ENCODE assay signal across 11 cellular contexts in genomic region chr16:89410322-89410721, GRCh38.
DNase-seq lines count a peak whose midpoint lies in the region; ATAC-seq and TF ChIP-seq lines count a peak whose summit lies in the region.
"Had no signal": no experiment of that assay in that cellular context is flagged by ENCODE, and none has a peak within 500 bp of the region (broad histone marks: within the 10 kb centered on the region; RNA-seq: fewer than 3 reads in every experiment).

No MANE protein-coding gene starts in this region.

- H3K36me3 Mint-ChIP-seq in WTC11: no peaks in the 10 kb centered on the region

- no peak for ATAC-seq in SK-N-SH treated with all-trans-retinoic acid at 6 μM for 48 hours
- no peak for ATAC-seq in WTC11
- no peak for ATAC-seq in foreskin keratinocyte

- no peak overlapping the region for H3K4me3 Mint-ChIP-seq in WTC11

- H3K4me1 Mint-ChIP-seq in WTC11: peaks cover 84% of the 10 kb centered on the region

- POLR2A ChIA-PET in SK-N-SH (lab: Yijun Ruan, JAX) (interaction anchor here (1.5 to 1.7 kb wide), 2 partner anchors 10 to 98 kb away, joined by 3 to 7 read pairs; partner anchors contain the start of gene SPG7), WTC11 (lab: Charles Lee) (no interaction called here)

- peaks cover 95% of the 10 kb centered on the region for H3K79me2 ChIP-seq in SK-N-SH (ENCODE audit: insufficient read depth)

- no peaks in the 10 kb centered on the region for H3K9me3 Mint-ChIP-seq in WTC11

- peak overlapping the region; percentile 41; the same call in 1 of the 2 replicates for H3K27ac Mint-ChIP-seq in WTC11

- H3K4me2 ChIP-seq in SK-N-SH: peak overlapping the region; percentile 8; the same call in 1 of the 2 replicates
- peak overlapping the region; percentile 36 for H3K4me2 ChIP-seq in skeletal muscle satellite cell (ENCODE audit: low read length)

- H3K27ac ChIP-seq in SK-N-SH (ENCODE audit: low read depth in 2 of 2, low read length in 1 of 2) (peak overlapping the region; percentile 41 to 51; a peak in 3 of 4 replicates), esophagus muscularis mucosa (replicated peaks in 1 of 4) (peak overlapping the region; percentile 48 to 60 (median 58)), foreskin keratinocyte (no peak overlapping the region)

- TF ChIP-seq CTCF in SK-N-SH (IDR thresholded peaks at IDR 0.05) (no peak), WTC11 (IDR thresholded peaks at IDR 0.05) (no peak), esophagus muscularis mucosa (IDR thresholded peaks at IDR 0.05) (no peak), foreskin keratinocyte (conservative IDR thresholded peaks at IDR 0.05) (no peak)

- H2AFZ ChIP-seq in SK-N-SH (ENCODE audit: low read depth): no peak overlapping the region

- CTCF ChIA-PET in SK-N-SH (lab: Yijun Ruan, JAX) (interaction anchor here (1.0 to 1.8 kb wide), 5 partner anchors 9 to 99 kb away, joined by 3 to 6 read pairs (median 3); no protein-coding TSS in a partner anchor), WTC11 (lab: Charles Lee) (interaction anchor here (1.1 to 1.8 kb wide), 2 partner anchors 54 to 102 kb away, joined by 3 to 5 read pairs; no protein-coding TSS in a partner anchor)

- H3K27me3 Mint-ChIP-seq in WTC11 (ENCODE audit: low read depth): no peaks in the 10 kb centered on the region

- no peak for TF ChIP-seq RAD21 in SK-N-SH (IDR thresholded peaks at IDR 0.05; ENCODE audit: low read length)

- TF ChIP-seq EP300 in SK-N-SH (IDR thresholded peaks at IDR 0.05; ENCODE audit: borderline replicate concordance in 1 of 2, low read depth in 1 of 2, low read length in 1 of 2) (no peak), esophagus muscularis mucosa (IDR thresholded peaks at IDR 0.05) (no peak)

- peaks cover 100% of the 10 kb centered on the region for H4K20me1 ChIP-seq in SK-N-SH (ENCODE audit: insufficient read depth)

- H3K9me3 ChIP-seq in SK-N-SH (no peaks in the 10 kb centered on the region), esophagus muscularis mucosa (no peaks in the 10 kb centered on the region), skeletal muscle satellite cell (replicated peaks; ENCODE audit: low read length) (no peaks in the 10 kb centered on the region)

- no peak for TF ChIP-seq POLR2A in esophagus muscularis mucosa (IDR thresholded peaks at IDR 0.05; ENCODE audit: low read depth)

- no peak overlapping the region for H3K4me3 ChIP-seq in SK-N-SH (ENCODE audit: low read depth in 2 of 2, low read length in 1 of 2)
- H3K4me3 ChIP-seq in esophagus muscularis mucosa: no peak overlapping the region
- no peak overlapping the region for H3K4me3 ChIP-seq in skeletal muscle satellite cell (ENCODE audit: low read length)

- intact Hi-C loops in esophagus muscularis mucosa (cut with DNase I) (no loop called here), posterior vena cava (cut with DNase I) (loop anchor here in 1 of 2 donors (5.0 kb wide), 1 partner anchor 77 kb away; no protein-coding TSS in a partner anchor)

- WGBS in SK-N-SH (ENCODE audit: low lambda C conversion rate): 58% methylated on average over 5 of the region's 6 CpGs
- 20% methylated on average over 6 of the region's 6 CpGs for WGBS in esophagus muscularis mucosa

- no peaks in the 10 kb centered on the region for H3K9me2 ChIP-seq in SK-N-SH

- peaks cover 14% of the 10 kb centered on the region for H3F3A ChIP-seq in SK-N-SH (replicated peaks; ENCODE audit: insufficient read depth)

- H3K4me1 ChIP-seq in SK-N-SH (ENCODE audit: control insufficient read depth in 1 of 2, insufficient read depth in 2 of 2, low read depth in 1 of 2, low read length in 1 of 2) (peaks cover 29 to 65% of the 10 kb centered on the region in 2 experiments), esophagus muscularis mucosa (peaks cover 91 to 96% (median 94%) of the 10 kb centered on the region in 4 donors), skeletal muscle satellite cell (ENCODE audit: control insufficient read depth, insufficient read depth, low read length) (peaks cover 79% of the 10 kb centered on the region), foreskin keratinocyte (peaks cover 22% of the 10 kb centered on the region)

- H3K9ac ChIP-seq in SK-N-SH (no peak overlapping the region), skeletal muscle satellite cell (ENCODE audit: low read depth, low read length) (no peak overlapping the region)

- no peak for DNase-seq in SK-N-SH
- DNase-seq in WTC11 (ENCODE audit: low spot score): no peak
- no peak for DNase-seq in esophagus muscularis mucosa (ENCODE audit: extremely low spot score)
- no peak for DNase-seq in posterior vena cava (ENCODE audit: low spot score)
- DNase-seq in foreskin melanocyte: no peak
- DNase-seq in foreskin keratinocyte: no peak
- DNase-seq: KG1; NCI-H2171 treated with DMSO at 0.1 percent for 48 hours; stimulated activated CD4-positive, alpha-beta T cell treated with anti-CD3 and anti-CD28 coated beads, Interleukin-4, amount 100 ng/mL, for 1 hour had no signal

- H3K27me3 ChIP-seq in SK-N-SH (ENCODE audit: insufficient read depth): no peaks in the 10 kb centered on the region
- no peaks in the 10 kb centered on the region for H3K27me3 ChIP-seq in esophagus muscularis mucosa
- H3K27me3 ChIP-seq in skeletal muscle satellite cell (ENCODE audit: control insufficient read depth, insufficient read depth, low read length): no peaks in the 10 kb centered on the region
- H3K27me3 ChIP-seq in foreskin keratinocyte: no peaks in the 10 kb centered on the region

- H3K36me3 ChIP-seq in SK-N-SH (replicated peaks in 1 of 2; ENCODE audit: control insufficient read depth in 1 of 2, insufficient read depth in 2 of 2, low read length in 1 of 2) (no peaks in the 10 kb centered on the region), esophagus muscularis mucosa (no peaks in the 10 kb centered on the region), skeletal muscle satellite cell (ENCODE audit: insufficient read depth, low read length) (no peaks in the 10 kb centered on the region)

TF ChIP-seq in SK-N-SH, 30 proteins besides CTCF, POLR2A, EP300 and RAD21 (continues in another document):
- TF ChIP-seq IRF3 (IDR thresholded peaks at IDR 0.05; ENCODE audit: low read depth, low read length) (no peak), RFX5 (IDR thresholded peaks at IDR 0.05; ENCODE audit: low read length) (no peak), FOXJ3 (CRISPR knock-in tag; IDR thresholded peaks at IDR 0.05) (no peak)

TF ChIP-seq in SK-N-SH treated with all-trans-retinoic acid at 6 μM for 48 hours, 23 proteins besides CTCF, POLR2A, EP300 and RAD21 (continues in another document):
- TF ChIP-seq TOX (CRISPR knock-in tag; IDR thresholded peaks at IDR 0.05; ENCODE audit: borderline replicate concordance) (no peak), PATZ1 (CRISPR knock-in tag; IDR thresholded peaks at IDR 0.05; ENCODE audit: borderline replicate concordance) (no peak)

TF ChIP-seq in WTC11, 78 proteins besides CTCF, POLR2A, EP300 and RAD21 (continues in another document):
- TF ChIP-seq KAT7 (CRISPR knock-in tag; IDR thresholded peaks at IDR 0.05; ENCODE audit: borderline replicate concordance) (no peak), E2F1 (CRISPR knock-in tag; IDR thresholded peaks at IDR 0.05) (no peak), MLX (CRISPR knock-in tag; IDR thresholded peaks at IDR 0.05) (no peak), PRRX2 (CRISPR knock-in tag; IDR thresholded peaks at IDR 0.05) (no peak), PRDM15 (CRISPR knock-in tag; IDR thresholded peaks at IDR 0.05) (no peak), ATF1 (CRISPR knock-in tag; IDR thresholded peaks at IDR 0.05) (no peak)
